In genomic region chr1:32448773-32449456, GRCh38 we compare ENCODE assay signal across 10 cellular contexts. TPM values are rescaled to one million over a fixed set of nuclear protein-coding genes. Genes with fewer than 3 reads are reported as not detected.
DNase-seq lines count a peak whose midpoint lies in the region; ATAC-seq and TF ChIP-seq lines count a peak whose summit lies in the region.
"Had no signal": no experiment of that assay in that cellular context is flagged by ENCODE, and none has a peak within 500 bp of the region (broad histone marks: within the 10 kb centered on the region; RNA-seq: fewer than 3 reads in every experiment).

No MANE protein-coding gene starts in this region.

- ATAC-seq in HG02642 (IDR thresholded peaks at IDR 0.05; ENCODE audit: poor library complexity, unreplicated experiment) (no peak), GM21737 (IDR thresholded peaks at IDR 0.05; ENCODE audit: unreplicated experiment) (no peak)
- ATAC-seq: T-cell had no signal

- no peaks in the 10 kb centered on the region for H3K4me1 ChIP-seq in DOHH2 (ENCODE audit: control insufficient read depth, low read length)
- H3K4me1 ChIP-seq in mesendoderm (ENCODE audit: control insufficient read depth, low read depth, low read length): no peaks in the 10 kb centered on the region

- DNase-seq in HFF-Myc (ENCODE audit: extremely low read depth, low read depth) (no peak), mesendoderm (peak; percentile 83), C1 segment of cervical spinal cord (lab: John Stamatoyannopoulos, UW) (no peak)

- no peak overlapping the region for H4K8ac ChIP-seq in mesendoderm (ENCODE audit: low read depth, low read length)

- H3K79me1 ChIP-seq in mesendoderm (ENCODE audit: low read length): no peaks in the 10 kb centered on the region

- no peaks in the 10 kb centered on the region for H3K9me2 ChIP-seq in DOHH2 (replicated peaks; ENCODE audit: control insufficient read depth, low read length)
- H3K9me2 ChIP-seq in SU-DHL-6 (replicated peaks; ENCODE audit: insufficient read depth, low read length): no peaks in the 10 kb centered on the region

- H4K20me1 ChIP-seq in DOHH2 (ENCODE audit: control insufficient read depth, insufficient read depth, low read depth, low read length): no peaks in the 10 kb centered on the region
- no peaks in the 10 kb centered on the region for H4K20me1 ChIP-seq in SU-DHL-6 (ENCODE audit: low read depth, low read length)

- H3K23ac ChIP-seq in mesendoderm (ENCODE audit: low read length): no peak overlapping the region

- no peak overlapping the region for H3K18ac ChIP-seq in mesendoderm (ENCODE audit: low read length)

- no CpG with 5 or more reads among the region's 12 CpGs for WGBS in mesendoderm (ENCODE audit: extremely low coverage, insufficient coverage, low lambda C conversion rate)

- H3K9me3 ChIP-seq in DOHH2 (ENCODE audit: control insufficient read depth, insufficient read depth, low read length) (peaks cover 15% of the 10 kb centered on the region; the same call in 1 of the 2 replicates), SU-DHL-6 (ENCODE audit: insufficient read depth, low read length) (no peaks in the 10 kb centered on the region)

- H2BK15ac ChIP-seq in mesendoderm (replicated peaks; ENCODE audit: low read depth): no peak overlapping the region

- peaks cover 4% of the 10 kb centered on the region for H3K27me3 ChIP-seq in DOHH2 (ENCODE audit: control insufficient read depth, low read length)
- H3K27me3 ChIP-seq in SU-DHL-6 (ENCODE audit: low read length): no peaks in the 10 kb centered on the region
- no peaks in the 10 kb centered on the region for H3K27me3 ChIP-seq in mesendoderm (ENCODE audit: insufficient read depth, low read length, poor library complexity)

- H3K36me3 ChIP-seq in DOHH2 (ENCODE audit: control insufficient read depth, low read length) (no peaks in the 10 kb centered on the region), SU-DHL-6 (ENCODE audit: low read length) (no peaks in the 10 kb centered on the region), mesendoderm (ENCODE audit: control insufficient read depth, insufficient read depth, low read length) (no peaks in the 10 kb centered on the region)
- H3K36me3 ChIP-seq: suprapubic skin had no signal

- no peaks in the 10 kb centered on the region for H3F3A ChIP-seq in DOHH2 (ENCODE audit: control insufficient read depth, insufficient read depth)
- H3F3A ChIP-seq in SU-DHL-6 (ENCODE audit: insufficient read depth): no peaks in the 10 kb centered on the region

- no peak overlapping the region for H4K5ac ChIP-seq in mesendoderm (ENCODE audit: low read length)

- H3K27ac ChIP-seq in DOHH2 (ENCODE audit: low read depth, low read length): no peak overlapping the region
- H3K27ac ChIP-seq in SU-DHL-6 (ENCODE audit: low read depth, low read length): no peak overlapping the region
- H3K27ac ChIP-seq in mesendoderm (ENCODE audit: low read depth, low read length): no peak overlapping the region
- H3K27ac ChIP-seq: skin epidermis, suprapubic skin had no signal

- no peak overlapping the region for H2BK120ac ChIP-seq in mesendoderm (ENCODE audit: low read depth, low read length)

- TF ChIP-seq CTCF in DOHH2 (IDR thresholded peaks at IDR 0.05; ENCODE audit: low read depth, low read length, poor library complexity, severe bottlenecking) (peak; percentile 41), HFF-Myc (IDR thresholded peaks at IDR 0.05; ENCODE audit: low read depth, low read length, missing control alignments) (peak; percentile 64), SU-DHL-6 (IDR thresholded peaks at IDR 0.05; ENCODE audit: insufficient read depth, low read length, poor library complexity, severe bottlenecking) (peak; percentile 45)

- H2AK5ac ChIP-seq in mesendoderm (ENCODE audit: low read length): no peak overlapping the region

- H2BK5ac ChIP-seq in mesendoderm (ENCODE audit: low read length): no peak overlapping the region

- H3K9ac ChIP-seq in SU-DHL-6 (ENCODE audit: low read length): no peak overlapping the region
- H3K9ac ChIP-seq in mesendoderm (ENCODE audit: low read length): no peak overlapping the region

- H3K56ac ChIP-seq in mesendoderm (ENCODE audit: low read length): no peak overlapping the region

- H3K4ac ChIP-seq in mesendoderm (ENCODE audit: low read depth, low read length): peak overlapping the region; percentile 52

- H3K4me3 ChIP-seq in DOHH2 (ENCODE audit: low read length) (no peak overlapping the region), HFF-Myc (replicated peaks; ENCODE audit: low read depth, low read length) (no peak overlapping the region), SU-DHL-6 (ENCODE audit: insufficient read depth, low read length, poor library complexity, severe bottlenecking) (no peak overlapping the region), mesendoderm (ENCODE audit: low read length) (no peak overlapping the region)
- H3K4me3 ChIP-seq: skin epidermis had no signal

- H3K79me2 ChIP-seq in DOHH2 (ENCODE audit: control insufficient read depth, low read length): no peaks in the 10 kb centered on the region
- H3K79me2 ChIP-seq in SU-DHL-6 (ENCODE audit: insufficient read depth, low read length): no peaks in the 10 kb centered on the region
- no peaks in the 10 kb centered on the region for H3K79me2 ChIP-seq in mesendoderm (ENCODE audit: control insufficient read depth, insufficient read depth, low read length)

- H3K4me2 ChIP-seq in DOHH2 (ENCODE audit: low read length) (no peak overlapping the region), SU-DHL-6 (ENCODE audit: low read depth, low read length, poor library complexity, severe bottlenecking) (no peak overlapping the region), mesendoderm (ENCODE audit: low read length) (no peak overlapping the region)

- no peak overlapping the region for H2AFZ ChIP-seq in SU-DHL-6 (ENCODE audit: low read depth, low read length, severe bottlenecking)

RNA-seq across cellular contexts. Expression of gene ZBTB8B, which starts 16.0 kb away (rescaled TPM):
- 0.59 TPM for polyA plus RNA-seq in mesendoderm (2013, experiment 1 of 2)
- 0.59 TPM for polyA plus RNA-seq in mesendoderm (2013, experiment 2 of 2)

RNA-seq across cellular contexts. Expression of gene BSDC1, which starts 54.7 kb away (rescaled TPM):
- polyA plus RNA-seq in mesendoderm (2013, experiment 1 of 2): 27.3 TPM
- 27.9 TPM for polyA plus RNA-seq in mesendoderm (2013, experiment 2 of 2)
